1 cellular context compared by ENCODE assay signal in the genomic region with DNA sequence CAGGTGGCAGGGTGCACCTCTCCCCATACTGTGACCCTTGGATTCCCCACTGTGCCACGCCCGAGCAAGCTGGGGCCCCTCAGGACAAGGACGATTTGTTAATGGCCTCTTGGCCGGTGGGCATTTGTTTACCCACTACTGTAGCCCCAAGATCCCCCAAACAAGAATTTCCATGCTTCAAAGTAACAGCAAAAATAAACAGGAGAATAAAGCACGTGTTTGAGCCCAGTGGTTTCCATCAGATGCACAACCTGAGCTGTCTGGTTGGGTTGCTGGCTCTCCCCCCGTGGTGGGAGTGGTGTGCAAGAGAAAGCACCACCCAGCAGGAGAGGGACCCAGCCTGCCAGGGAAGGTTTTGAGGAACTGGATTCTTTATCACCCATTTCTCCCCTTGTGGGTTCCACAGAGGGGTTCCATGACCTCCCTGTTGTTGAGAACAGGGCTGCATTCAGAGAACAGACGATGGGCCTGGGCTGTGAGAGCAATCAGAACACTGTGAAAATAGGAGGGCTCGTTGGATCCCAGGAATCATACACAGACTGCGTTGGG.
TF ChIP-seq lines count a peak whose summit lies in the region.

No MANE protein-coding gene starts in this region.

TF ChIP-seq in HepG2, 621 proteins besides CTCF, POLR2A, EP300 and RAD21:
- TF ChIP-seq SRSF9 (IDR thresholded peaks at IDR 0.05; ENCODE audit: borderline replicate concordance, insufficient read depth, low read depth, low read length, poor library complexity, severe bottlenecking), result no peak
- TF ChIP-seq, protein P1, sequence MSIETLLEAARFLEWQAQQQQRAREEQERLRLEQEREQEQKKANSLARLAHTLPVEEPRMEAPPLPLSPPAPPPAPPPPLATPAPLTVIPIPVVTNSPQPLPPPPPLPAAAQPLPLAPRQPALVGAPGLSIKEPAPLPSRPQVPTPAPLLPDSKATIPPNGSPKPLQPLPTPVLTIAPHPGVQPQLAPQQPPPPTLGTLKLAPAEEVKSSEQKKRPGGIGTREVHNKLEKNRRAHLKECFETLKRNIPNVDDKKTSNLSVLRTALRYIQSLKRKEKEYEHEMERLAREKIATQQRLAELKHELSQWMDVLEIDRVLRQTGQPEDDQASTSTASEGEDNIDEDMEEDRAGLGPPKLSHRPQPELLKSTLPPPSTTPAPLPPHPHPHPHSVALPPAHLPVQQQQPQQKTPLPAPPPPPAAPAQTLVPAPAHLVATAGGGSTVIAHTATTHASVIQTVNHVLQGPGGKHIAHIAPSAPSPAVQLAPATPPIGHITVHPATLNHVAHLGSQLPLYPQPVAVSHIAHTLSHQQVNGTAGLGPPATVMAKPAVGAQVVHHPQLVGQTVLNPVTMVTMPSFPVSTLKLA (IDR thresholded peaks at IDR 0.05), result peak; percentile 55
TF ChIP-seq in HepG2: peak in this region for 1.
